9 cellular contexts compared by ENCODE assay signal in the genomic region with DNA sequence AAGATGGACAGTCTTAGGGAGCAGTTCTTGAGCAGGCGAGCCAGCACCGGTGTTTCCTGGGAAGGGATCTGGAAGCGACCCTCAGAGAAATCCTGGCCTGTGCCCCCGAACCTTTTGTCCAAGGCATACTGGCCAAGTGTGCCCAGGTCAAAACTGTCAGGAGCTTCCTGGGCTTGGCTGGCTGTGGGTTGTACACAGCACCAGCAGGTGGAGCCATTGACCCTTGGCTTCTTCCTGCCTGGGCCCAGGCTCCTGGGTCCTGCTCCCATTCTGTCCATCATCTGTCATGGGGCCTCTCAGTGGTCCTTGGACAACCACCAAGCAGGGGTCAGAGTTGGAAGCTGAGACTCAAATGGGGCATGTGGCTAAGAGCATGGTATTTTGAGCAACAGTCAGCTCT. TPM values are rescaled to one million over a fixed set of nuclear protein-coding genes. Genes with fewer than 3 reads are reported as not detected.
DNase-seq lines count a peak whose midpoint lies in the region; ATAC-seq, FAIRE-seq and TF ChIP-seq lines count a peak whose summit lies in the region.
"Not testable (repeated sequence)": the region's sequence is repeated elsewhere in the genome, so short reads cannot be mapped to it uniquely, and the experiment has no call there.
"Had no signal": no experiment of that assay in that cellular context is flagged by ENCODE, and none has a peak within 500 bp of the region (broad histone marks: within the 10 kb centered on the region; RNA-seq: fewer than 3 reads in every experiment).

No MANE protein-coding gene starts in this region.

- H3K9me3 ChIP-seq in PC-3 (ENCODE audit: low read length); spleen; transverse colon: not testable (repeated sequence)

- H3K9me3 Mint-ChIP-seq in activated CD8-positive, alpha-beta memory T cell treated with anti-CD3 and anti-CD28 coated beads, Interleukin-2, amount 10 ng/mL, durations not matched to agents 7 days and 5 days (ENCODE audit: low read depth); natural killer cell: not testable (repeated sequence)

- H3K79me2 ChIP-seq in PC-3 (ENCODE audit: low read length): not testable (repeated sequence)

- FAIRE-seq in D721Med (lab: Jason Lieb, UNC); bronchial epithelial cell (lab: Jason Lieb, UNC): not testable (repeated sequence)

- H3K9ac ChIP-seq in PC-3 (ENCODE audit: low read length): not testable (repeated sequence)

- ATAC-seq in PC-3 (peak; percentile 70), left cardiac atrium (peak; percentile 40 to 85), natural killer cell (peak in 2 of 3 donors; percentile 27 to 67)
- ATAC-seq in activated CD8-positive, alpha-beta memory T cell treated with anti-CD3 and anti-CD28 coated beads, Interleukin-2, amount 10 ng/mL, durations not matched to agents 7 days and 5 days: peak; percentile 70

- POLR2A ChIA-PET in PC-3 (lab: Charles Lee; ENCODE audit: unreplicated experiment): not testable (repeated sequence)

- in situ Hi-C loops in transverse colon (cut with MboI; ENCODE audit: low pct_ligation_motif_present in 1 of 4, low pct_unique_long_range_greater_than_20kb in 1 of 4, low sequenced_read_pairs in 3 of 4): not testable (repeated sequence)

- DNase-seq in D721Med (ENCODE audit: insufficient read length, low spot score); PC-3; bronchial epithelial cell (ENCODE audit: low read depth); natural killer cell: not testable (repeated sequence)
- DNase-seq in activated CD8-positive, alpha-beta memory T cell treated with anti-CD3 and anti-CD28 coated beads, Interleukin-2, amount 10 ng/mL, durations not matched to agents 7 days and 5 days: peak; percentile 40
- peak; percentile 62 for DNase-seq in left cardiac atrium
- peak; percentile 79 for DNase-seq in spleen
- peak; percentile 70 for DNase-seq in transverse colon

- not testable (repeated sequence) for H3K36me3 Mint-ChIP-seq in activated CD8-positive, alpha-beta memory T cell treated with anti-CD3 and anti-CD28 coated beads, Interleukin-2, amount 10 ng/mL, durations not matched to agents 7 days and 5 days; natural killer cell

- H3K4me3 ChIP-seq in PC-3 (ENCODE audit: low read length); bronchial epithelial cell (ENCODE audit: low read depth, low read length); spleen; transverse colon: not testable (repeated sequence)

- not testable (repeated sequence) for TF ChIP-seq EP300 in transverse colon (IDR thresholded peaks at IDR 0.05; ENCODE audit: low read depth)

- not testable (repeated sequence) for H3K9me2 ChIP-seq in PC-3 (replicated peaks; ENCODE audit: low read length)

- not testable (repeated sequence) for H2AFZ ChIP-seq in PC-3 (ENCODE audit: low read length)

- not testable (repeated sequence) for H4K20me1 ChIP-seq in PC-3 (ENCODE audit: low read length)

- H3K27ac ChIP-seq in PC-3 (ENCODE audit: low read length); transverse colon: not testable (repeated sequence)
- H3K27ac ChIP-seq in spleen: peak overlapping the region in 1 of 8 donors; percentile 4

- not testable (repeated sequence) for H3K4me1 Mint-ChIP-seq in activated CD8-positive, alpha-beta memory T cell treated with anti-CD3 and anti-CD28 coated beads, Interleukin-2, amount 10 ng/mL, durations not matched to agents 7 days and 5 days; natural killer cell

- TF ChIP-seq CTCF in D721Med (IDR thresholded peaks at IDR 0.05; ENCODE audit: insufficient read depth, missing control alignments) (peak; percentile 10), PC-3 (conservative IDR thresholded peaks at IDR 0.05; ENCODE audit: low read depth, low read length) (0 out of 2 replicates have a peak, but pooled peaks have one; percentile 16), bronchial epithelial cell (IDR thresholded peaks at IDR 0.05; ENCODE audit: insufficient read depth, low read length, severe bottlenecking) (peak; percentile 38), spleen (IDR thresholded peaks at IDR 0.05 in 8 of 11, conservative IDR thresholded peaks at IDR 0.05 in 3 of 11) (peak in 3 of 11 experiments; percentile 23 to 54 (median 47)), transverse colon (IDR thresholded peaks at IDR 0.05) (peak in 2 of 5 experiments; percentile 22 to 44)
- TF ChIP-seq CTCF in natural killer cell (IDR thresholded peaks at IDR 0.05): not testable (repeated sequence)

- not testable (repeated sequence) for H3K36me3 ChIP-seq in PC-3 (ENCODE audit: low read depth, low read length); bronchial epithelial cell (ENCODE audit: control insufficient read depth, insufficient read depth, low read length); spleen; transverse colon

- CTCF ChIA-PET in PC-3 (lab: Charles Lee); activated CD8-positive, alpha-beta memory T cell treated with anti-CD3 and anti-CD28 coated beads, Interleukin-2, amount 10 ng/mL, durations not matched to agents 7 days and 5 days (lab: Charles Lee): not testable (repeated sequence)

- not testable (repeated sequence) for H3K4me2 ChIP-seq in PC-3 (ENCODE audit: low read length)

- intact Hi-C loops in PC-3 (cut with micrococcal nuclease); left cardiac atrium (cut with DNase I); natural killer cell (cut with micrococcal nuclease); spleen (cut with DNase I; ENCODE audit: low total_unique reads); transverse colon (cut with DNase I; ENCODE audit: low total_unique reads): not testable (repeated sequence)

- 60% methylated on average over 1 of the region's 4 CpGs; no CpG with 5 or more reads in 4 of the 5 donors for WGBS in spleen, 5 donors
- no CpG with 5 or more reads among the region's 4 CpGs for WGBS in transverse colon (ENCODE audit: low coverage in 1 of 2), 2 donors

- H3K27me3 Mint-ChIP-seq in activated CD8-positive, alpha-beta memory T cell treated with anti-CD3 and anti-CD28 coated beads, Interleukin-2, amount 10 ng/mL, durations not matched to agents 7 days and 5 days; natural killer cell (ENCODE audit: low read depth in 2 of 2): not testable (repeated sequence)

- BruUV-seq in PC-3 (replicated peaks; lab: Mats Ljungman, UMichigan): not testable (repeated sequence)

- TF ChIP-seq POLR2A in spleen (IDR thresholded peaks at IDR 0.05); transverse colon (IDR thresholded peaks at IDR 0.05): not testable (repeated sequence)

- H3K4me3 Mint-ChIP-seq in activated CD8-positive, alpha-beta memory T cell treated with anti-CD3 and anti-CD28 coated beads, Interleukin-2, amount 10 ng/mL, durations not matched to agents 7 days and 5 days; natural killer cell: not testable (repeated sequence)

- H3F3A ChIP-seq in PC-3 (ENCODE audit: low read length, unreplicated experiment): not testable (repeated sequence)

- not testable (repeated sequence) for H3K27ac Mint-ChIP-seq in activated CD8-positive, alpha-beta memory T cell treated with anti-CD3 and anti-CD28 coated beads, Interleukin-2, amount 10 ng/mL, durations not matched to agents 7 days and 5 days; natural killer cell

- H3K4me1 ChIP-seq in PC-3 (ENCODE audit: insufficient read depth, low read length); spleen; transverse colon: not testable (repeated sequence)

- H3K27me3 ChIP-seq in PC-3 (ENCODE audit: low read length); bronchial epithelial cell (ENCODE audit: control insufficient read depth, insufficient read depth, low read length); spleen (replicated peaks in 1 of 7); transverse colon: not testable (repeated sequence)

RNA-seq across cellular contexts. Expression of a gene that starts 15.0 kb away (rescaled TPM):
- total RNA-seq in PC-3 (2014; rRNA removed) (not detected in 2 replicates), bronchial epithelial cell (not detected in 2 replicates), left cardiac atrium (1 to 10 TPM; 1.0 to 2.8 TPM), natural killer cell (1 to 10 TPM; 2.4 to 6.5 (median 4.3) TPM), spleen (100 to 1,000 TPM in 1 of 7 donors, 10 to 100 TPM in 6; 42.7 to 112 (median 65.1) TPM), transverse colon (1 to 10 TPM in 2 of 4 donors, not detected in 2; 2.2 to 4.1 TPM)
- total RNA-seq in activated CD8-positive, alpha-beta memory T cell treated with anti-CD3 and anti-CD28 coated beads, Interleukin-2, amount 10 ng/mL, durations not matched to agents 7 days and 5 days: 1 to 10 TPM; 7.5 to 8.1 TPM
- 10 to 100 TPM; 13.0 to 54.5 (median 15.5) TPM for polyA plus RNA-seq in spleen
- total RNA-seq: H7 had no signal

Comparison
In these comparisons a context has a peak if more than half of its experiments do, and no peak if none do; other contexts are left out.
1. RNA of a gene that starts 15.0 kb away (total RNA-seq): 42.7 to 112 TPM in spleen; 7.5 to 8.1 TPM in activated CD8-positive, alpha-beta memory T cell treated with anti-CD3 and anti-CD28 coated beads, Interleukin-2, amount 10 ng/mL, durations not matched to agents 7 days and 5 days, 2.4 to 6.5 TPM in natural killer cell, 1.0 to 2.8 TPM in left cardiac atrium, 2.2 to 4.1 TPM in transverse colon, not detected in PC-3 and not detected in bronchial epithelial cell; every median in the first group is over 4 times any median in the second.
2. Peak in every context shown above with its lines, with median percentiles within 50 percentile points of each other: ATAC-seq.